ENCODE assay signal across 8 cellular contexts in the genomic region with DNA sequence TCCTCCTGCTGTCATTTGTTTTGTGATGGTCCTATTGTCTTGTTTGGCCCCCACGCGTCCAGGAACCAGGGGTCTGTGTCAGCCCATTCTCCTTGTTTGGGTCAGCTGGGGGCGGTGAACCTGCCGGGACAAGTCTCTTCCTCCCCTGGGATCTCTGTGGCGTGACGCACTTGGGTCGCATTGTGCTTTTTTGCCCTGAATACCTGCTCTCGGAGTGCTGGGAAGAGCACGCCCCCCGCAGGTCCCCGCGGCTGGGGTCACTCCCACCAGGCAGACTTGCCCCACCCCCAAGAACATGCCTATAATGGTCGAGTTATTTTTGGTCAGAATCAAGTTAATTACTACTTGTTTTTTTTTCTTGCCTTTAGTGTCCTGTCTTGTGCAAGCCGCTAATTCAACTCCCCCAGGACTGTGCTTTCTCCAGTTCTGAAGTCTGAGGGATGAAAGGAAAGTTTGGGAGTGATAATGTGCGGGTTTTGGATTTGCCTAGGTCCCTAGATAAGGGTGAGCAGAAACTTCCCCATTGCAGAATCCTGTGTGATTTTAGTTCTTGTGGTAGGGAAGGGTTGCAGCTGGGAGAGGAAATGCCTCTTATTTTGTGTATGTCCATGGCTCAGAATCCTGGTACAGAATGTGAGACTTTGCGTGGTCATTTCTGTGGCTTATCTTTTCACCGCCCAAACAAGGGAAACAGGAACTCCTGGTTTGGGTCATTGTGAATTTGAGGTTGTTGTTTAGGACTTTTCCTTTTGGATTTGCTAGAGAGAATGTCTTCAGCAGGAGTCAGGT. TPM values are rescaled to one million over a fixed set of nuclear protein-coding genes. Genes with fewer than 3 reads are reported as not detected.
DNase-seq lines count a peak whose midpoint lies in the region; ATAC-seq and TF ChIP-seq lines count a peak whose summit lies in the region.

No MANE protein-coding gene starts in this region.

- H3K4me1 ChIP-seq in right cardiac atrium (ENCODE audit: control insufficient read depth, insufficient read depth, low read length): peaks cover 4% of the 10 kb centered on the region
- H3K4me1 ChIP-seq in sigmoid colon: peaks cover 0 to 19% (median 11%) of the 10 kb centered on the region in 4 donors

- no peaks in the 10 kb centered on the region for H3K36me3 ChIP-seq in sigmoid colon

- CTCF ChIA-PET in GM10248 (lab: Yijun Ruan, JAX): interaction anchor here (2.1 kb wide), 1 partner anchor 10 kb away, joined by 6 read pairs; no protein-coding TSS in a partner anchor

- H3K27ac Mint-ChIP-seq in HFFc6: peak overlapping the region; percentile 78
- peak overlapping the region; percentile 81 for H3K27ac Mint-ChIP-seq in activated naive CD8-positive, alpha-beta T cell treated with anti-CD3 and anti-CD28 coated beads, Interleukin-2, amount 50 U/mL, for 24 hours

- no peak for TF ChIP-seq POLR2A in sigmoid colon (IDR thresholded peaks at IDR 0.05)

- H3K9me3 ChIP-seq in right cardiac atrium (ENCODE audit: control insufficient read depth, low read length) (no peaks in the 10 kb centered on the region), sigmoid colon (no peaks in the 10 kb centered on the region)

- TF ChIP-seq EP300 in sigmoid colon (IDR thresholded peaks at IDR 0.05): no peak

- intact Hi-C loops in right cardiac atrium (cut with DNase I): no loop called here
- intact Hi-C loops in sigmoid colon (cut with DNase I): loop anchor here (2.0 kb wide), 2 partner anchors 29 to 47 kb away; a partner anchor contains a TSS

- no peaks in the 10 kb centered on the region for H3K27me3 ChIP-seq in right cardiac atrium (ENCODE audit: control insufficient read depth, insufficient read depth)
- H3K27me3 ChIP-seq in sigmoid colon: no peaks in the 10 kb centered on the region

- peak overlapping the region; percentile 40 for H3K27ac ChIP-seq in right cardiac atrium (ENCODE audit: low read length)
- peak overlapping the region; percentile 80 to 87 (median 86) for H3K27ac ChIP-seq in sigmoid colon

- DNase-seq in GM10248 (ENCODE audit: extremely low spot score) (peak; percentile 35), HFFc6 (no peak), NCI-H2171 (lab: John Stamatoyannopoulos, UW) (peak; percentile 45), right cardiac atrium (peak; percentile 59 to 75 (median 73)), sigmoid colon (peak; percentile 67), NCI-H226 (no peak)
- DNase-seq in activated naive CD8-positive, alpha-beta T cell treated with anti-CD3 and anti-CD28 coated beads, Interleukin-2, amount 50 U/mL, for 24 hours: peak; percentile 19

- H3K9me3 Mint-ChIP-seq in HFFc6: no peaks in the 10 kb centered on the region
- no peaks in the 10 kb centered on the region for H3K9me3 Mint-ChIP-seq in activated naive CD8-positive, alpha-beta T cell treated with anti-CD3 and anti-CD28 coated beads, Interleukin-2, amount 50 U/mL, for 24 hours

- H3K4me3 ChIP-seq in right cardiac atrium (ENCODE audit: low read length) (peak overlapping the region; percentile 50), sigmoid colon (peak overlapping the region; percentile 81 to 85 (median 83))

- H3K4me3 Mint-ChIP-seq in HFFc6: peak overlapping the region; percentile 98
- peak overlapping the region; percentile 94 for H3K4me3 Mint-ChIP-seq in activated naive CD8-positive, alpha-beta T cell treated with anti-CD3 and anti-CD28 coated beads, Interleukin-2, amount 50 U/mL, for 24 hours

- TF ChIP-seq CTCF in GM10248 (IDR thresholded peaks at IDR 0.05; ENCODE audit: control extremely low read depth, extremely low read depth, low read depth, missing control alignments) (no peak), HFFc6 (IDR thresholded peaks at IDR 0.05) (no peak), sigmoid colon (IDR thresholded peaks at IDR 0.05) (no peak)

- no peaks in the 10 kb centered on the region for H3K36me3 Mint-ChIP-seq in HFFc6 (ENCODE audit: low read depth)
- no peaks in the 10 kb centered on the region for H3K36me3 Mint-ChIP-seq in activated naive CD8-positive, alpha-beta T cell treated with anti-CD3 and anti-CD28 coated beads, Interleukin-2, amount 50 U/mL, for 24 hours (ENCODE audit: low read depth)

- POLR2A ChIA-PET in GM10248 (lab: Yijun Ruan, JAX): interaction anchor here (0.9 to 1.0 kb wide), 2 partner anchors 30 to 32 kb away, joined by 3 to 7 read pairs; a partner anchor contains a TSS

- H3K4me1 Mint-ChIP-seq in HFFc6 (ENCODE audit: low read depth): peaks cover 27% of the 10 kb centered on the region
- H3K4me1 Mint-ChIP-seq in activated naive CD8-positive, alpha-beta T cell treated with anti-CD3 and anti-CD28 coated beads, Interleukin-2, amount 50 U/mL, for 24 hours: peaks cover 14% of the 10 kb centered on the region

- H3K27me3 Mint-ChIP-seq in HFFc6 (ENCODE audit: insufficient read depth): peaks cover 2% of the 10 kb centered on the region
- no peaks in the 10 kb centered on the region for H3K27me3 Mint-ChIP-seq in activated naive CD8-positive, alpha-beta T cell treated with anti-CD3 and anti-CD28 coated beads, Interleukin-2, amount 50 U/mL, for 24 hours

- ATAC-seq in activated naive CD8-positive, alpha-beta T cell treated with anti-CD3 and anti-CD28 coated beads, Interleukin-2, amount 50 U/mL, for 24 hours: no peak
- ATAC-seq in right cardiac atrium (peak; percentile 19 to 43), HG03135 (IDR thresholded peaks at IDR 0.05; ENCODE audit: unreplicated experiment) (no peak)

- 3% methylated on average over 17 of the region's 17 CpGs for WGBS in right cardiac atrium
- 1 to 4% methylated on average over 17 of the region's 17 CpGs for WGBS in sigmoid colon, 2 donors

RNA-seq across cellular contexts. Expression of a gene that starts 0.8 kb away (rescaled TPM):
- total RNA-seq in HFFc6 (2021; fragmentation: NEBNext Ultra II Directional; extraction: Animal tissue kit (Norgen Biotek cat#: 25700)): 1 to 10 TPM; 1.2 to 1.9 (median 1.6) TPM
- total RNA-seq in right cardiac atrium (1 to 10 TPM; 2.3 to 4.8 (median 4.1) TPM), sigmoid colon (1 to 10 TPM; 3.1 to 4.3 (median 3.4) TPM)
- polyA plus RNA-seq in right cardiac atrium (2.9 TPM), sigmoid colon (1 to 10 TPM; 1.2 to 1.8 (median 1.3) TPM)

RNA-seq across cellular contexts. Expression of a gene that starts 29.6 kb away (rescaled TPM):
- 1,000 to 10,000 TPM; 1,886 to 2,098 (median 1,953) TPM for total RNA-seq in HFFc6 (2021; fragmentation: NEBNext Ultra II Directional; extraction: Animal tissue kit (Norgen Biotek cat#: 25700))
- 1,000 to 10,000 TPM in 3 of 4 donors, 100 to 1,000 TPM in 1; 983 to 1,149 (median 1,102) TPM for total RNA-seq in right cardiac atrium
- 1,453 TPM for polyA plus RNA-seq in right cardiac atrium
- 1,000 to 10,000 TPM; 1,146 to 1,927 (median 1,689) TPM for total RNA-seq in sigmoid colon
- polyA plus RNA-seq in sigmoid colon: 1,000 to 10,000 TPM; 3,030 to 4,732 (median 3,156) TPM

Comparison
In these comparisons a context has a peak if more than half of its experiments do, and no peak if none do; other contexts are left out.
1. DNase-seq: peak in GM10248 (single experiment), NCI-H2171 (single experiment), activated naive CD8-positive, alpha-beta T cell treated with anti-CD3 and anti-CD28 coated beads, Interleukin-2, amount 50 U/mL, for 24 hours (single experiment), right cardiac atrium (3 of 3) and sigmoid colon (single experiment); none in HFFc6 (single experiment) and NCI-H226 (single experiment).
2. ATAC-seq: peak in right cardiac atrium (2 of 2); none in activated naive CD8-positive, alpha-beta T cell treated with anti-CD3 and anti-CD28 coated beads, Interleukin-2, amount 50 U/mL, for 24 hours (single experiment) and HG03135 (single experiment).